ENCODE assay signal across 19 cellular contexts in the genomic region with DNA sequence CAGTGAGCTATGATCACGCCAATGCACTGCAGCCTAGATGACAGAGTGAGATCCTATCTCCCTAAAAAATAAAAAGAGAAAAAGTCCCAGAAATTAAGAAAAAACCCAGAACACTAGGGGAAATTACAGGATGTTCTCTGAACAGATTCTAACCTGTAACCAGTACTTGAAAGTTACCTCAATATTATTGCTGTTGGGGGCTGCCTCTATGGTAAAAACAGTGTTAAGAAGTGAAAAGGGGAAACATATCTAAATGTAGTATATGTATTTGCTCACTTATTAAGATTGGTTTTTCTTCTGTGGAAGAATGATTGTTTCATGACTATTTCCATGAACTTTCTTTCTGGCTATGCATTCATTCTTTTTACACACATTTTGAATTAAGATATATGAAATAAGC. TPM values are rescaled to one million over a fixed set of nuclear protein-coding genes. Genes with fewer than 3 reads are reported as not detected.
DNase-seq lines count a peak whose midpoint lies in the region; ATAC-seq and TF ChIP-seq lines count a peak whose summit lies in the region.
"Had no signal": no experiment of that assay in that cellular context is flagged by ENCODE, and none has a peak within 500 bp of the region (broad histone marks: within the 10 kb centered on the region; RNA-seq: fewer than 3 reads in every experiment).

No MANE protein-coding gene starts in this region.

- H3K27me3 Mint-ChIP-seq in activated CD4-positive, alpha-beta T cell treated with anti-CD3 and anti-CD28 coated beads for 36 hours = no peaks in the 10 kb centered on the region
- no peaks in the 10 kb centered on the region for H3K27me3 Mint-ChIP-seq in activated CD4-positive, alpha-beta memory T cell treated with anti-CD3 and anti-CD28 coated beads, Interleukin-2, amount 10 ng/mL, durations not matched to agents 7 days and 5 days
- H3K27me3 Mint-ChIP-seq in memory B cell = no peaks in the 10 kb centered on the region
- no peaks in the 10 kb centered on the region for H3K27me3 Mint-ChIP-seq in HFFc6 (ENCODE audit: insufficient read depth)

- peaks cover 39% of the 10 kb centered on the region for H3K36me3 Mint-ChIP-seq in activated CD4-positive, alpha-beta T cell treated with anti-CD3 and anti-CD28 coated beads for 36 hours (ENCODE audit: low read depth)
- peaks cover 86% of the 10 kb centered on the region for H3K36me3 Mint-ChIP-seq in activated CD4-positive, alpha-beta memory T cell treated with anti-CD3 and anti-CD28 coated beads, Interleukin-2, amount 10 ng/mL, durations not matched to agents 7 days and 5 days (ENCODE audit: low read depth)
- H3K36me3 Mint-ChIP-seq in memory B cell = peaks cover 38% of the 10 kb centered on the region
- peaks cover 11% of the 10 kb centered on the region for H3K36me3 Mint-ChIP-seq in HFFc6 (ENCODE audit: low read depth)

- CTCF ChIA-PET in activated CD4-positive, alpha-beta T cell treated with anti-CD3 and anti-CD28 coated beads for 36 hours (lab: Charles Lee) = interaction anchor here (0.7 to 2.4 kb wide), 5 partner anchors 10 to 1353 kb away, joined by 3 to 6 read pairs (median 3); no protein-coding TSS in a partner anchor
- CTCF ChIA-PET in activated CD4-positive, alpha-beta memory T cell treated with anti-CD3 and anti-CD28 coated beads, Interleukin-2, amount 10 ng/mL, durations not matched to agents 7 days and 5 days (lab: Charles Lee) = interaction anchor here (0.8 to 2.1 kb wide), 5 partner anchors 8 to 366 kb away, joined by 3 to 8 read pairs (median 4); partner anchors contain the start of gene ITGA4

- H3K36me3 ChIP-seq in DND-41 (ENCODE audit: insufficient read depth, low read length) = peaks cover 92% of the 10 kb centered on the region
- H3K36me3 ChIP-seq: left lung, suprapubic skin, vagina had no signal

- no peak overlapping the region for H3K4me3 Mint-ChIP-seq in activated CD4-positive, alpha-beta T cell treated with anti-CD3 and anti-CD28 coated beads for 36 hours
- H3K4me3 Mint-ChIP-seq in activated CD4-positive, alpha-beta memory T cell treated with anti-CD3 and anti-CD28 coated beads, Interleukin-2, amount 10 ng/mL, durations not matched to agents 7 days and 5 days = peak overlapping the region; percentile 19
- H3K4me3 Mint-ChIP-seq in memory B cell (peak overlapping the region; percentile 6), HFFc6 (no peak overlapping the region; the same call in 1 of the 2 replicates)

- no peak overlapping the region for H3K9ac ChIP-seq in DND-41 (ENCODE audit: low read depth, low read length)

- no peak overlapping the region for H3K4me3 ChIP-seq in DND-41 (ENCODE audit: low read depth in 1 of 2, low read length in 2 of 2)
- no peak overlapping the region for H3K4me3 ChIP-seq in coronary artery
- H3K4me3 ChIP-seq: left lung, suprapubic skin, vagina had no signal

- H3K79me2 ChIP-seq in DND-41 (ENCODE audit: insufficient read depth, low read length) = peaks cover 98% of the 10 kb centered on the region

- H3K27ac ChIP-seq in DND-41 (ENCODE audit: low read length) = peak overlapping the region; percentile 26; the same call in 1 of the 2 replicates
- H3K27ac ChIP-seq in coronary artery = no peak overlapping the region
- H3K27ac ChIP-seq: HL-60, suprapubic skin, vagina had no signal

- H3K27me3 ChIP-seq in DND-41 (ENCODE audit: insufficient read depth, low read length, poor library complexity) = no peaks in the 10 kb centered on the region
- H3K27me3 ChIP-seq: left lung, suprapubic skin, vagina had no signal

- H4K20me1 ChIP-seq in DND-41 (ENCODE audit: insufficient read depth, low read length) = peaks cover 80% of the 10 kb centered on the region

- intact Hi-C loops in activated CD4-positive, alpha-beta T cell treated with anti-CD3 and anti-CD28 coated beads for 36 hours (cut with DNase I, micrococcal nuclease) = no loop called here

- TF ChIP-seq CTCF in DND-41 (IDR thresholded peaks at IDR 0.05; ENCODE audit: borderline replicate concordance, extremely low read depth, low read length, poor library complexity, severe bottlenecking) = no peak
- TF ChIP-seq CTCF in HFFc6 (IDR thresholded peaks at IDR 0.05) = no peak
- no peak for TF ChIP-seq CTCF in coronary artery (IDR thresholded peaks at IDR 0.05)

- no peak overlapping the region for H2AFZ ChIP-seq in DND-41 (ENCODE audit: low read depth, low read length)

- POLR2A ChIA-PET in activated CD4-positive, alpha-beta T cell treated with anti-CD3 and anti-CD28 coated beads for 36 hours (lab: Charles Lee) = no interaction called here
- POLR2A ChIA-PET in activated CD4-positive, alpha-beta memory T cell treated with anti-CD3 and anti-CD28 coated beads, Interleukin-2, amount 10 ng/mL, durations not matched to agents 7 days and 5 days (lab: Charles Lee) = interaction anchor here (0.9 to 3.5 kb wide), 11 partner anchors 11 to 367 kb away, joined by 3 to 66 read pairs (median 4); partner anchors contain the start of gene ITGA4

- H3K9me3 ChIP-seq in DND-41 (ENCODE audit: insufficient read depth, low read length, severe bottlenecking) = no peaks in the 10 kb centered on the region
- H3K9me3 ChIP-seq: left lung, suprapubic skin, vagina had no signal

- peak overlapping the region; percentile 29; the same call in 1 of the 2 replicates for H3K4me2 ChIP-seq in DND-41 (ENCODE audit: insufficient read depth, low read length)

- no peak for DNase-seq in activated CD4-positive, alpha-beta T cell treated with anti-CD3 and anti-CD28 coated beads for 36 hours
- no peak for DNase-seq in activated CD4-positive, alpha-beta T cell treated with anti-CD3 and anti-CD28 coated beads, Interleukin-2, amount 50 U/mL, for 48 hours
- DNase-seq in DND-41 (no peak), memory B cell (ENCODE audit: low spot score in 2 of 2) (no peak), HFFc6 (no peak), DMS 273 treated with DMSO at 0.1 percent for 48 hours (lab: John Stamatoyannopoulos, UW) (no peak), coronary artery (ENCODE audit: low spot score) (no peak)
- no peak for DNase-seq in activated CD4-positive, alpha-beta memory T cell treated with anti-CD3 and anti-CD28 coated beads, Interleukin-2, amount 10 ng/mL, durations not matched to agents 7 days and 5 days
- DNase-seq: activated effector memory CD4-positive, alpha-beta T cell treated with Interleukin-2 at 50 U/mL for 16 hours; DMS153; left lung; MM.1S; NCI-H146; NCI-H345; occipital lobe; stimulated activated CD4-positive, alpha-beta T cell treated with anti-CD3 and anti-CD28 coated beads, Interleukin-4, amount 100 ng/mL, for 24 hours had no signal

- peaks cover 66% of the 10 kb centered on the region for H3K4me1 ChIP-seq in DND-41 (ENCODE audit: insufficient read depth, low read length)
- H3K4me1 ChIP-seq: suprapubic skin had no signal

- peak overlapping the region; percentile 76 for H3K27ac Mint-ChIP-seq in activated CD4-positive, alpha-beta T cell treated with anti-CD3 and anti-CD28 coated beads for 36 hours
- peak overlapping the region; percentile 71 for H3K27ac Mint-ChIP-seq in activated CD4-positive, alpha-beta memory T cell treated with anti-CD3 and anti-CD28 coated beads, Interleukin-2, amount 10 ng/mL, durations not matched to agents 7 days and 5 days
- H3K27ac Mint-ChIP-seq in memory B cell (peak overlapping the region; percentile 87), HFFc6 (no peak overlapping the region)

- no peak for ATAC-seq in activated CD4-positive, alpha-beta T cell treated with anti-CD3 and anti-CD28 coated beads for 36 hours
- ATAC-seq in DND-41 (ENCODE audit: insufficient read depth, low read depth) (peak; percentile 5; the same call in 1 of the 3 replicates), memory B cell (ENCODE audit: low read depth) (no peak)
- ATAC-seq: left lung had no signal

- H3K9me3 Mint-ChIP-seq in activated CD4-positive, alpha-beta T cell treated with anti-CD3 and anti-CD28 coated beads for 36 hours (ENCODE audit: low read depth) = peaks cover 2% of the 10 kb centered on the region
- H3K9me3 Mint-ChIP-seq in activated CD4-positive, alpha-beta memory T cell treated with anti-CD3 and anti-CD28 coated beads, Interleukin-2, amount 10 ng/mL, durations not matched to agents 7 days and 5 days = peaks cover 1% of the 10 kb centered on the region
- H3K9me3 Mint-ChIP-seq in memory B cell (no peaks in the 10 kb centered on the region), HFFc6 (no peaks in the 10 kb centered on the region)

- peaks cover 68% of the 10 kb centered on the region for H3K4me1 Mint-ChIP-seq in activated CD4-positive, alpha-beta T cell treated with anti-CD3 and anti-CD28 coated beads for 36 hours
- H3K4me1 Mint-ChIP-seq in activated CD4-positive, alpha-beta memory T cell treated with anti-CD3 and anti-CD28 coated beads, Interleukin-2, amount 10 ng/mL, durations not matched to agents 7 days and 5 days = peaks cover 88% of the 10 kb centered on the region
- H3K4me1 Mint-ChIP-seq in memory B cell (peaks cover 43% of the 10 kb centered on the region), HFFc6 (ENCODE audit: low read depth) (peaks cover 44% of the 10 kb centered on the region)

RNA-seq across cellular contexts. Expression of gene ITGA4, which starts 13.6 kb away (rescaled TPM):
- 10 to 100 TPM; 27.7 to 33.6 TPM for total RNA-seq in activated CD4-positive, alpha-beta T cell treated with anti-CD3 and anti-CD28 coated beads for 36 hours
- 100 to 1,000 TPM; 252 to 265 TPM for total RNA-seq in activated CD4-positive, alpha-beta memory T cell treated with anti-CD3 and anti-CD28 coated beads, Interleukin-2, amount 10 ng/mL, durations not matched to agents 7 days and 5 days
- 10 to 100 TPM; 21.0 to 33.5 (median 30.4) TPM for total RNA-seq in HFFc6 (2021; fragmentation: NEBNext Ultra II Directional; extraction: Animal tissue kit (Norgen Biotek cat#: 25700))

Comparison
In these comparisons a context has a peak if more than half of its experiments do, and no peak if none do; other contexts are left out.
1. H3K4me3 Mint-ChIP-seq: peak in activated CD4-positive, alpha-beta memory T cell treated with anti-CD3 and anti-CD28 coated beads, Interleukin-2, amount 10 ng/mL, durations not matched to agents 7 days and 5 days (single experiment) and memory B cell (single experiment); none in activated CD4-positive, alpha-beta T cell treated with anti-CD3 and anti-CD28 coated beads for 36 hours (single experiment) and HFFc6 (single experiment).
2. RNA of gene ITGA4, which starts 13.6 kb away (total RNA-seq): 252 to 265 TPM in activated CD4-positive, alpha-beta memory T cell treated with anti-CD3 and anti-CD28 coated beads, Interleukin-2, amount 10 ng/mL, durations not matched to agents 7 days and 5 days; 27.7 to 33.6 TPM in activated CD4-positive, alpha-beta T cell treated with anti-CD3 and anti-CD28 coated beads for 36 hours and 21.0 to 33.5 TPM in HFFc6; every median in the first group is over 4 times any median in the second.